In the genomic region with DNA sequence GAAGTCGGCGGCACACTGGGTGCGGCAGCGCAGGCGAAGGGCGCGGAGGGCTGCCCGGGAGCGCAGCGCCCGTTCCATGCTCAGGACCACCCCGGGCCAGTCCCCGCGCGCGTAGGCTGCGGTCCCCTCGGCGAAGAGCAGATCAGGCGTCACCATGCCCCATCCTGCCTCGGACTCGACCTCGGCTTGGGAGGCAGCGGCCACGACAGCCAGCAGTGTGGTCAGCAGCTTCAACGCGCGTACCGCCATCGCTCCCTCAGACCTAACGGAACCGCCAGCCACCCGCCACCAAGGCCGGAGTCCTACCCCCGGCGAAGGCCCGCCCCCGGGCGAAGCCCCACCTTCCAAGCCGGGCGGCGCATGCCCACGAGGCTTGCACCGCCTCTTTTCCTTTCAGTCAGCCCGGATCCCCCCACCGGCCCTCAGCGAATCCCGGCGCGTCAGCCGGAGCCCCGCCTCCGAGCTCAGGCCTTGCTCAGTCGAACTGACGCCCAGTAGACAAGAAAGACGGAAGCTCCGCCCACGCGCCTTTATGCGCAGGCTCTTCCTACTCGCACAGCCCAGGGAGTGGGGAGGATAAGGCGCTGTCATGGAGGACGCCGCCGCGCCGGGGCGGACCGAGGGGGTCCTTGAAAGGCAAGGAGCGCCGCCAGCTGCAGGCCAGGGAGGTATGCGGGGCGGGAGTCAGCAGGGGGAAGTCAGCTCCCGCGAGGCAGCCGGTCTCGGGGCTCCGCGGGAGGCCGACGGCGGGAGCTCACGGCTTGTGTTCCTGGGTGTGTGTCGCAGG, we compare ENCODE assay signal across 1 cellular context.
A peak's percentile ranks its signal among the peaks of the same experiment; 100 is the strongest.
TF ChIP-seq lines count a peak whose summit lies in the region.

A gene (plus strand): TSS at position 527 of the 787 bp plus-strand sequence. CDS start 63 bp downstream, at position 590.
A gene with protein sequence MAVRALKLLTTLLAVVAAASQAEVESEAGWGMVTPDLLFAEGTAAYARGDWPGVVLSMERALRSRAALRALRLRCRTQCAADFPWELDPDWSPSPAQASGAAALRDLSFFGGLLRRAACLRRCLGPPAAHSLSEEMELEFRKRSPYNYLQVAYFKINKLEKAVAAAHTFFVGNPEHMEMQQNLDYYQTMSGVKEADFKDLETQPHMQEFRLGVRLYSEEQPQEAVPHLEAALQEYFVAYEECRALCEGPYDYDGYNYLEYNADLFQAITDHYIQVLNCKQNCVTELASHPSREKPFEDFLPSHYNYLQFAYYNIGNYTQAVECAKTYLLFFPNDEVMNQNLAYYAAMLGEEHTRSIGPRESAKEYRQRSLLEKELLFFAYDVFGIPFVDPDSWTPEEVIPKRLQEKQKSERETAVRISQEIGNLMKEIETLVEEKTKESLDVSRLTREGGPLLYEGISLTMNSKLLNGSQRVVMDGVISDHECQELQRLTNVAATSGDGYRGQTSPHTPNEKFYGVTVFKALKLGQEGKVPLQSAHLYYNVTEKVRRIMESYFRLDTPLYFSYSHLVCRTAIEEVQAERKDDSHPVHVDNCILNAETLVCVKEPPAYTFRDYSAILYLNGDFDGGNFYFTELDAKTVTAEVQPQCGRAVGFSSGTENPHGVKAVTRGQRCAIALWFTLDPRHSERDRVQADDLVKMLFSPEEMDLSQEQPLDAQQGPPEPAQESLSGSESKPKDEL (minus strand): TSS at position 306 of the 787 bp plus-strand sequence. CDS start 57 bp downstream, at position 249.

TF ChIP-seq in K562, 482 proteins besides CTCF, POLR2A, EP300 and RAD21 (continued from another document and continues in another):
- TF ChIP-seq, protein P1, sequence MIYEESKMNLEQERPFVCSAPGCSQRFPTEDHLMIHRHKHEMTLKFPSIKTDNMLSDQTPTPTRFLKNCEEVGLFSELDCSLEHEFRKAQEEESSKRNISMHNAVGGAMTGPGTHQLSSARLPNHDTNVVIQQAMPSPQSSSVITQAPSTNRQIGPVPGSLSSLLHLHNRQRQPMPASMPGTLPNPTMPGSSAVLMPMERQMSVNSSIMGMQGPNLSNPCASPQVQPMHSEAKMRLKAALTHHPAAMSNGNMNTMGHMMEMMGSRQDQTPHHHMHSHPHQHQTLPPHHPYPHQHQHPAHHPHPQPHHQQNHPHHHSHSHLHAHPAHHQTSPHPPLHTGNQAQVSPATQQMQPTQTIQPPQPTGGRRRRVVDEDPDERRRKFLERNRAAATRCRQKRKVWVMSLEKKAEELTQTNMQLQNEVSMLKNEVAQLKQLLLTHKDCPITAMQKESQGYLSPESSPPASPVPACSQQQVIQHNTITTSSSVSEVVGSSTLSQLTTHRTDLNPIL (CRISPR knock-in tag; IDR thresholded peaks at IDR 0.05): no peak
- no peak for TF ChIP-seq FOXA1 (IDR thresholded peaks at IDR 0.05; ENCODE audit: borderline replicate concordance)
- no peak for TF ChIP-seq FOS (IDR thresholded peaks at IDR 0.05; ENCODE audit: extremely low read depth, insufficient read length)
- TF ChIP-seq NR4A1 (CRISPR knock-in tag; IDR thresholded peaks at IDR 0.05): no peak; the same call in 1 of the 2 replicates
- no peak for TF ChIP-seq NR4A1 (tag; IDR thresholded peaks at IDR 0.05)
- TF ChIP-seq CBX1 (IDR thresholded peaks at IDR 0.05; ENCODE audit: low read depth): peak; percentile 73
- TF ChIP-seq NFYB (IDR thresholded peaks at IDR 0.05; ENCODE audit: extremely low read depth, insufficient read length): no peak
- 0 out of 2 replicates have a peak, but pooled peaks have one; percentile 27 for TF ChIP-seq SOX6 (IDR thresholded peaks at IDR 0.05)
- no peak for TF ChIP-seq ZFP36 (IDR thresholded peaks at IDR 0.05; ENCODE audit: low read depth, low read length, partially characterized antibody)
- TF ChIP-seq, protein P2, sequence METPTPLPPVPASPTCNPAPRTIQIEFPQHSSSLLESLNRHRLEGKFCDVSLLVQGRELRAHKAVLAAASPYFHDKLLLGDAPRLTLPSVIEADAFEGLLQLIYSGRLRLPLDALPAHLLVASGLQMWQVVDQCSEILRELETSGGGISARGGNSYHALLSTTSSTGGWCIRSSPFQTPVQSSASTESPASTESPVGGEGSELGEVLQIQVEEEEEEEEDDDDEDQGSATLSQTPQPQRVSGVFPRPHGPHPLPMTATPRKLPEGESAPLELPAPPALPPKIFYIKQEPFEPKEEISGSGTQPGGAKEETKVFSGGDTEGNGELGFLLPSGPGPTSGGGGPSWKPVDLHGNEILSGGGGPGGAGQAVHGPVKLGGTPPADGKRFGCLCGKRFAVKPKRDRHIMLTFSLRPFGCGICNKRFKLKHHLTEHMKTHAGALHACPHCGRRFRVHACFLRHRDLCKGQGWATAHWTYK (CRISPR knock-in tag; IDR thresholded peaks at IDR 0.05): peak; percentile 80; the same call in 1 of the 2 replicates
- no peak for TF ChIP-seq PTBP1 (IDR thresholded peaks at IDR 0.05; ENCODE audit: low read depth, low read length)
- TF ChIP-seq ZNF316 (IDR thresholded peaks at IDR 0.05): no peak
- TF ChIP-seq RBM34 (IDR thresholded peaks at IDR 0.05; ENCODE audit: borderline replicate concordance, insufficient read depth, low read length): no peak
- TF ChIP-seq, protein P3, sequence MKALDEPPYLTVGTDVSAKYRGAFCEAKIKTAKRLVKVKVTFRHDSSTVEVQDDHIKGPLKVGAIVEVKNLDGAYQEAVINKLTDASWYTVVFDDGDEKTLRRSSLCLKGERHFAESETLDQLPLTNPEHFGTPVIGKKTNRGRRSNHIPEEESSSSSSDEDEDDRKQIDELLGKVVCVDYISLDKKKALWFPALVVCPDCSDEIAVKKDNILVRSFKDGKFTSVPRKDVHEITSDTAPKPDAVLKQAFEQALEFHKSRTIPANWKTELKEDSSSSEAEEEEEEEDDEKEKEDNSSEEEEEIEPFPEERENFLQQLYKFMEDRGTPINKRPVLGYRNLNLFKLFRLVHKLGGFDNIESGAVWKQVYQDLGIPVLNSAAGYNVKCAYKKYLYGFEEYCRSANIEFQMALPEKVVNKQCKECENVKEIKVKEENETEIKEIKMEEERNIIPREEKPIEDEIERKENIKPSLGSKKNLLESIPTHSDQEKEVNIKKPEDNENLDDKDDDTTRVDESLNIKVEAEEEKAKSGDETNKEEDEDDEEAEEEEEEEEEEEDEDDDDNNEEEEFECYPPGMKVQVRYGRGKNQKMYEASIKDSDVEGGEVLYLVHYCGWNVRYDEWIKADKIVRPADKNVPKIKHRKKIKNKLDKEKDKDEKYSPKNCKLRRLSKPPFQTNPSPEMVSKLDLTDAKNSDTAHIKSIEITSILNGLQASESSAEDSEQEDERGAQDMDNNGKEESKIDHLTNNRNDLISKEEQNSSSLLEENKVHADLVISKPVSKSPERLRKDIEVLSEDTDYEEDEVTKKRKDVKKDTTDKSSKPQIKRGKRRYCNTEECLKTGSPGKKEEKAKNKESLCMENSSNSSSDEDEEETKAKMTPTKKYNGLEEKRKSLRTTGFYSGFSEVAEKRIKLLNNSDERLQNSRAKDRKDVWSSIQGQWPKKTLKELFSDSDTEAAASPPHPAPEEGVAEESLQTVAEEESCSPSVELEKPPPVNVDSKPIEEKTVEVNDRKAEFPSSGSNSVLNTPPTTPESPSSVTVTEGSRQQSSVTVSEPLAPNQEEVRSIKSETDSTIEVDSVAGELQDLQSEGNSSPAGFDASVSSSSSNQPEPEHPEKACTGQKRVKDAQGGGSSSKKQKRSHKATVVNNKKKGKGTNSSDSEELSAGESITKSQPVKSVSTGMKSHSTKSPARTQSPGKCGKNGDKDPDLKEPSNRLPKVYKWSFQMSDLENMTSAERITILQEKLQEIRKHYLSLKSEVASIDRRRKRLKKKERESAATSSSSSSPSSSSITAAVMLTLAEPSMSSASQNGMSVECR (CRISPR knock-in tag; IDR thresholded peaks at IDR 0.05): peak; percentile 86
- peak; percentile 81; the same call in 1 of the 2 replicates for TF ChIP-seq LCOR (CRISPR knock-in tag; IDR thresholded peaks at IDR 0.05)
- no peak for TF ChIP-seq MCM2 (IDR thresholded peaks at IDR 0.05; ENCODE audit: low read depth)
- TF ChIP-seq NCOA4 (IDR thresholded peaks at IDR 0.05; ENCODE audit: partially characterized antibody): no peak
- peak; percentile 10 for TF ChIP-seq NR2C2 (CRISPR knock-in tag; IDR thresholded peaks at IDR 0.05)
- no peak for TF ChIP-seq NR2C2 (tag; IDR thresholded peaks at IDR 0.05)
- no peak for TF ChIP-seq SNRNP70 (optimal IDR thresholded peaks at IDR 0.05; ENCODE audit: low read depth, low read length)
- TF ChIP-seq ATF7 (IDR thresholded peaks at IDR 0.05): peak; percentile 75; the same call in 1 of the 2 replicates
- no peak for TF ChIP-seq SMAD1 (IDR thresholded peaks at IDR 0.05; ENCODE audit: low read depth, low read length, partially characterized antibody)
- TF ChIP-seq, protein P4, sequence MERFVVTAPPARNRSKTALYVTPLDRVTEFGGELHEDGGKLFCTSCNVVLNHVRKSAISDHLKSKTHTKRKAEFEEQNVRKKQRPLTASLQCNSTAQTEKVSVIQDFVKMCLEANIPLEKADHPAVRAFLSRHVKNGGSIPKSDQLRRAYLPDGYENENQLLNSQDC (CRISPR knock-in tag; IDR thresholded peaks at IDR 0.05): 0 out of 2 replicates have a peak, but pooled peaks have one; percentile 67
- no peak for TF ChIP-seq SIRT6 (IDR thresholded peaks at IDR 0.05; ENCODE audit: low read depth, low read length)
- TF ChIP-seq, protein P5, sequence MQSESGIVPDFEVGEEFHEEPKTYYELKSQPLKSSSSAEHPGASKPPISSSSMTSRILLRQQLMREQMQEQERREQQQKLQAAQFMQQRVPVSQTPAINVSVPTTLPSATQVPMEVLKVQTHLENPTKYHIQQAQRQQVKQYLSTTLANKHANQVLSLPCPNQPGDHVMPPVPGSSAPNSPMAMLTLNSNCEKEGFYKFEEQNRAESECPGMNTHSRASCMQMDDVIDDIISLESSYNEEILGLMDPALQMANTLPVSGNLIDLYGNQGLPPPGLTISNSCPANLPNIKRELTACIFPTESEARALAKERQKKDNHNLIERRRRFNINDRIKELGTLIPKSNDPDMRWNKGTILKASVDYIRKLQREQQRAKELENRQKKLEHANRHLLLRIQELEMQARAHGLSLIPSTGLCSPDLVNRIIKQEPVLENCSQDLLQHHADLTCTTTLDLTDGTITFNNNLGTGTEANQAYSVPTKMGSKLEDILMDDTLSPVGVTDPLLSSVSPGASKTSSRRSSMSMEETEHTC (IDR thresholded peaks at IDR 0.05): 0 out of 2 replicates have a peak, but pooled peaks have one; percentile 4
- peak in 1 of 2 experiments; percentile 66; a peak in 1 of 4 replicates for TF ChIP-seq SRF (CRISPR knock-in tag; IDR thresholded peaks at IDR 0.05)
- peak; percentile 72; the same call in 1 of the 2 replicates for TF ChIP-seq KDM2B (CRISPR knock-in tag; IDR thresholded peaks at IDR 0.05)
- TF ChIP-seq MEIS2 (IDR thresholded peaks at IDR 0.05; ENCODE audit: partially characterized antibody): peak; percentile 94
- TF ChIP-seq, protein P6, sequence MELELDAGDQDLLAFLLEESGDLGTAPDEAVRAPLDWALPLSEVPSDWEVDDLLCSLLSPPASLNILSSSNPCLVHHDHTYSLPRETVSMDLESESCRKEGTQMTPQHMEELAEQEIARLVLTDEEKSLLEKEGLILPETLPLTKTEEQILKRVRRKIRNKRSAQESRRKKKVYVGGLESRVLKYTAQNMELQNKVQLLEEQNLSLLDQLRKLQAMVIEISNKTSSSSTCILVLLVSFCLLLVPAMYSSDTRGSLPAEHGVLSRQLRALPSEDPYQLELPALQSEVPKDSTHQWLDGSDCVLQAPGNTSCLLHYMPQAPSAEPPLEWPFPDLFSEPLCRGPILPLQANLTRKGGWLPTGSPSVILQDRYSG (tag; conservative IDR thresholded peaks at IDR 0.05; ENCODE audit: low read depth): no peak
- TF ChIP-seq, protein P7, sequence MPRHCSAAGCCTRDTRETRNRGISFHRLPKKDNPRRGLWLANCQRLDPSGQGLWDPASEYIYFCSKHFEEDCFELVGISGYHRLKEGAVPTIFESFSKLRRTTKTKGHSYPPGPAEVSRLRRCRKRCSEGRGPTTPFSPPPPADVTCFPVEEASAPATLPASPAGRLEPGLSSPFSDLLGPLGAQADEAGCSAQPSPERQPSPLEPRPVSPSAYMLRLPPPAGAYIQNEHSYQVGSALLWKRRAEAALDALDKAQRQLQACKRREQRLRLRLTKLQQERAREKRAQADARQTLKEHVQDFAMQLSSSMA (CRISPR knock-in tag; IDR thresholded peaks at IDR 0.05): no peak
- TF ChIP-seq CHD2 (IDR thresholded peaks at IDR 0.05; ENCODE audit: low read depth, low read length): peak; percentile 58; the same call in 1 of the 2 replicates
- peak; percentile 89 for TF ChIP-seq POLR2B (IDR thresholded peaks at IDR 0.05; ENCODE audit: low read depth, partially characterized antibody)
- TF ChIP-seq, protein P8, sequence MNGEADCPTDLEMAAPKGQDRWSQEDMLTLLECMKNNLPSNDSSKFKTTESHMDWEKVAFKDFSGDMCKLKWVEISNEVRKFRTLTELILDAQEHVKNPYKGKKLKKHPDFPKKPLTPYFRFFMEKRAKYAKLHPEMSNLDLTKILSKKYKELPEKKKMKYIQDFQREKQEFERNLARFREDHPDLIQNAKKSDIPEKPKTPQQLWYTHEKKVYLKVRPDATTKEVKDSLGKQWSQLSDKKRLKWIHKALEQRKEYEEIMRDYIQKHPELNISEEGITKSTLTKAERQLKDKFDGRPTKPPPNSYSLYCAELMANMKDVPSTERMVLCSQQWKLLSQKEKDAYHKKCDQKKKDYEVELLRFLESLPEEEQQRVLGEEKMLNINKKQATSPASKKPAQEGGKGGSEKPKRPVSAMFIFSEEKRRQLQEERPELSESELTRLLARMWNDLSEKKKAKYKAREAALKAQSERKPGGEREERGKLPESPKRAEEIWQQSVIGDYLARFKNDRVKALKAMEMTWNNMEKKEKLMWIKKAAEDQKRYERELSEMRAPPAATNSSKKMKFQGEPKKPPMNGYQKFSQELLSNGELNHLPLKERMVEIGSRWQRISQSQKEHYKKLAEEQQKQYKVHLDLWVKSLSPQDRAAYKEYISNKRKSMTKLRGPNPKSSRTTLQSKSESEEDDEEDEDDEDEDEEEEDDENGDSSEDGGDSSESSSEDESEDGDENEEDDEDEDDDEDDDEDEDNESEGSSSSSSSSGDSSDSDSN (IDR thresholded peaks at IDR 0.05; ENCODE audit: borderline replicate concordance in 1 of 2, low read depth in 2 of 2, low read length in 2 of 2): no peak; a peak in 2 of 4 replicates
- TF ChIP-seq, protein P9, sequence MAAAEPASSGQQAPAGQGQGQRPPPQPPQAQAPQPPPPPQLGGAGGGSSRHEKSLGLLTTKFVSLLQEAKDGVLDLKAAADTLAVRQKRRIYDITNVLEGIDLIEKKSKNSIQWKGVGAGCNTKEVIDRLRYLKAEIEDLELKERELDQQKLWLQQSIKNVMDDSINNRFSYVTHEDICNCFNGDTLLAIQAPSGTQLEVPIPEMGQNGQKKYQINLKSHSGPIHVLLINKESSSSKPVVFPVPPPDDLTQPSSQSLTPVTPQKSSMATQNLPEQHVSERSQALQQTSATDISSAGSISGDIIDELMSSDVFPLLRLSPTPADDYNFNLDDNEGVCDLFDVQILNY (CRISPR knock-in tag; IDR thresholded peaks at IDR 0.05): no peak
- TF ChIP-seq BCOR (IDR thresholded peaks at IDR 0.05): 0 out of 2 replicates have a peak, but pooled peaks have one; percentile 18
- no peak for TF ChIP-seq ZNF384 (IDR thresholded peaks at IDR 0.05; ENCODE audit: low read depth, low read length)
- TF ChIP-seq, protein P10, sequence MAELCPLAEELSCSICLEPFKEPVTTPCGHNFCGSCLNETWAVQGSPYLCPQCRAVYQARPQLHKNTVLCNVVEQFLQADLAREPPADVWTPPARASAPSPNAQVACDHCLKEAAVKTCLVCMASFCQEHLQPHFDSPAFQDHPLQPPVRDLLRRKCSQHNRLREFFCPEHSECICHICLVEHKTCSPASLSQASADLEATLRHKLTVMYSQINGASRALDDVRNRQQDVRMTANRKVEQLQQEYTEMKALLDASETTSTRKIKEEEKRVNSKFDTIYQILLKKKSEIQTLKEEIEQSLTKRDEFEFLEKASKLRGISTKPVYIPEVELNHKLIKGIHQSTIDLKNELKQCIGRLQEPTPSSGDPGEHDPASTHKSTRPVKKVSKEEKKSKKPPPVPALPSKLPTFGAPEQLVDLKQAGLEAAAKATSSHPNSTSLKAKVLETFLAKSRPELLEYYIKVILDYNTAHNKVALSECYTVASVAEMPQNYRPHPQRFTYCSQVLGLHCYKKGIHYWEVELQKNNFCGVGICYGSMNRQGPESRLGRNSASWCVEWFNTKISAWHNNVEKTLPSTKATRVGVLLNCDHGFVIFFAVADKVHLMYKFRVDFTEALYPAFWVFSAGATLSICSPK (IDR thresholded peaks at IDR 0.05; ENCODE audit: borderline replicate concordance): no peak
